ENCODE assay signal across 6 cellular contexts in the genomic region with DNA sequence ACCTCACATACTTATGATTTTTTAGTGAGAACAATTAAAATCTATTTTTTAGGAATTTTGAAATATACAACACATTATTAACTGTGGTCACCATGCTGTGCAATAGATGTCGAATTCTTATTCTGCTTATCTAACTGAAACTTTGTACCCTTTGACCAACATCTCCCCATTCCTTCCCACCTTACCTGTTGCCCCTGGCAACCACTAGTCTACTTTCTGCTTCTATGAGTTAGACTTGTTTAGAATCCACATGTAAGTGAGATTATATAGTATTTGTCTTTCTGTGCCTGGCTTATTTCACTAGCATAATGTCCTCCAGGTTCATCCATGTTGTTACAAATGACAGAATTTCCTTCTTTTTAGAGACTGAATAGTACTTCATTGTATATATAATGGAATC.
"Had no signal": no experiment of that assay in that cellular context is flagged by ENCODE, and none has a peak within 500 bp of the region (broad histone marks: within the 10 kb centered on the region; RNA-seq: fewer than 3 reads in every experiment).

No MANE protein-coding gene starts in this region.

- H3K4me2 ChIP-seq: KMS-11 had no signal

- DNase-seq: IMR-90, KBM-7, KG1 had no signal

- H3K27ac ChIP-seq: HL-60, KMS-11 had no signal

- FAIRE-seq: HTR-8/SVneo had no signal

- H3K9ac ChIP-seq: KMS-11 had no signal
